Comparison of ENCODE assay signal across 8 cellular contexts in genomic region chr3:129314757-129315385, GRCh38. TPM values are rescaled to one million over a fixed set of nuclear protein-coding genes. Genes with fewer than 3 reads are reported as not detected.
DNase-seq lines count a peak whose midpoint lies in the region; ATAC-seq lines count a peak whose summit lies in the region.

No MANE protein-coding gene starts in this region.

- DNase-seq in DMS79 treated with DMSO at 0.1 percent for 48 hours (lab: John Stamatoyannopoulos, UW) = peak; percentile 87
- peak; percentile 65 for DNase-seq in NCI-H226
- peak; percentile 73 for DNase-seq in activated CD4-positive, alpha-beta T cell treated with anti-CD3 and anti-CD28 coated beads for 48 hours
- peak; percentile 91 for DNase-seq in dermis blood vessel endothelial cell
- peak in 2 of 3 donors; percentile 46 to 61 for DNase-seq in stimulated activated CD4-positive, alpha-beta T cell treated with anti-CD3 and anti-CD28 coated beads, Interleukin-12 subunit alpha, Interleukin-12 subunit beta, amount 100 ng/mL, for 48 hours (ENCODE audit: low read depth in 2 of 3, low spot score in 1 of 3)

- H3K27ac ChIP-seq in layer of hippocampus (ENCODE audit: low read depth, low read length) = peak overlapping the region; percentile 71

- peak; percentile 29 for ATAC-seq in HG02970 (IDR thresholded peaks at IDR 0.05; ENCODE audit: low FRiP score, unreplicated experiment)
- ATAC-seq in HG03159 (IDR thresholded peaks at IDR 0.05; ENCODE audit: unreplicated experiment) = no peak

- no peaks in the 10 kb centered on the region for H3K27me3 ChIP-seq in layer of hippocampus (ENCODE audit: control insufficient read depth, insufficient read depth, low read length)

RNA-seq across cellular contexts. Expression of gene HMCES, which starts 36.2 kb away (rescaled TPM):
- 31.3 and 40.0 TPM in 2 replicates for total RNA-seq in dermis blood vessel endothelial cell
